In the genomic region with DNA sequence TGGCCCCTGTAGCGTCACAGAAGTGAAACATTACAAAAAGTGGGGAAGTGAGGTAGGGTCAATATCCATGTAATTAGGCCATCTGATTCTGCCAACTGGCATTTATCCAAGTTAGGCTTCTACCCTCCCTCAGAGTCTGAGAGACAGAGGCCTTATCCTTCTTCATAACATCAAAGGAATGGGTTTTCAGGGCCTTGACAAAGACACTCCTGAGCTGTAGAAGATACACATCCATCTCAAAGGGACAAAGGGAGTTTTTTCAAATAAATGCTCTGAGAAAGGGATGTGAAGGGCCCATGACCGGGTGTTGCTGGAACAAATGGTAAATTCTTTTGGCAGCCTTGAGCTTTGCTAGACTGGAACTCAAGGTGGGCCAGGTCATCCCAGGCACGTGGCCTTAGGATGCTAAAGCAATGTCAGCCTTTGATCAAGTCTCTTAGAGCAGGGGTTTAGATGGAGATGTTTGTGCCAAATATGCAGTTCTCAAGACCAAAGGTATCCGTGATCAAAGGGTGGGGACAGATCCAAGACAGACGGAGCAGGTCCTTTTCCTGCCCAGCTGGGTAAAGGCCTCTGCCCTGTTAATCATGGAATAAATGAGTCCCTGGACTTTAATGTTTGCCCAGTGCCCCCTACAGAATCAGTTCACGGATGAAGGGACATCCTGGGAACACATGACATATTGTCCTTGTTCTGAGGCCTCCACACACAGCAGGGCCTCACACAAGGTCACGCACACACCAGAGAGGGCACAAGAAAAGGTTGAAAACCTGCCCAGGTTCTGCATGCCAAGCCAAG, we compare ENCODE assay signal across 28 cellular contexts.
"Had no signal": no experiment of that assay in that cellular context is flagged by ENCODE, and none has a peak within 500 bp of the region (broad histone marks: within the 10 kb centered on the region; RNA-seq: fewer than 3 reads in every experiment).

No MANE protein-coding gene starts in this region.

- H3K9me3 Mint-ChIP-seq: activated naive CD4-positive, alpha-beta T cell treated with anti-CD3 and anti-CD28 coated beads for 36 hours; activated naive CD8-positive, alpha-beta T cell treated with anti-CD3 and anti-CD28 coated beads for 36 hours; effector memory CD8-positive, alpha-beta T cell; naive thymus-derived CD4-positive, alpha-beta T cell; stimulated activated effector memory CD8-positive, alpha-beta T cell treated with anti-CD3 and anti-CD28 coated beads, Interleukin-12 subunit alpha, Interleukin-12 subunit beta, amount 100 ng/mL, for 72 hours; stimulated activated naive CD8-positive, alpha-beta T cell treated with anti-CD3 and anti-CD28 coated beads, Interleukin-15, amount 100 ng/mL, for 72 hours had no signal

- H3K36me3 ChIP-seq: adrenal gland, colonic mucosa, heart left ventricle, left lung, suprapubic skin, tibial artery, WERI-Rb-1 had no signal

- H3K36me3 Mint-ChIP-seq: activated naive CD8-positive, alpha-beta T cell treated with anti-CD3 and anti-CD28 coated beads for 36 hours; stimulated activated effector memory CD8-positive, alpha-beta T cell treated with anti-CD3 and anti-CD28 coated beads, Interleukin-12 subunit alpha, Interleukin-12 subunit beta, amount 100 ng/mL, for 72 hours had no signal

- H3K4me1 Mint-ChIP-seq: activated naive CD8-positive, alpha-beta T cell treated with anti-CD3 and anti-CD28 coated beads for 36 hours; naive thymus-derived CD4-positive, alpha-beta T cell; stimulated activated effector memory CD8-positive, alpha-beta T cell treated with anti-CD3 and anti-CD28 coated beads, Interleukin-12 subunit alpha, Interleukin-12 subunit beta, amount 100 ng/mL, for 72 hours; stimulated activated naive CD8-positive, alpha-beta T cell treated with anti-CD3 and anti-CD28 coated beads, Interleukin-15, amount 100 ng/mL, for 72 hours had no signal

- H3K9me3 ChIP-seq: adrenal gland, body of pancreas, colonic mucosa, heart left ventricle, left lung, suprapubic skin, tibial artery had no signal

- H3K27ac ChIP-seq: adrenal gland, body of pancreas, colonic mucosa, heart left ventricle, left lung, skin epidermis, suprapubic skin, tibial artery, WERI-Rb-1 had no signal

- DNase-seq: activated CD4-positive, alpha-beta T cell treated with anti-CD3 and anti-CD28 coated beads for 48 hours; activated CD4-positive, alpha-beta T cell treated with anti-CD3 and anti-CD28 coated beads, Interleukin-2, amount 50 U/mL, for 48 hours; activated CD8-positive, alpha-beta memory T cell treated with anti-CD3 and anti-CD28 coated beads for 24 hours; activated effector memory CD4-positive, alpha-beta T cell treated with Interleukin-2 at 50 U/mL for 16 hours; activated naive CD4-positive, alpha-beta T cell treated with anti-CD3 and anti-CD28 coated beads for 36 hours; activated naive CD8-positive, alpha-beta T cell treated with anti-CD3 and anti-CD28 coated beads for 36 hours; adrenal gland; aorta; body of pancreas; cerebellar nuclear complex; effector memory CD8-positive, alpha-beta T cell; foreskin fibroblast; heart left ventricle; hypothalamus; left lung; naive thymus-derived CD4-positive, alpha-beta T cell; posterior cingulate gyrus; stimulated activated CD4-positive, alpha-beta T cell treated with anti-CD3 and anti-CD28 coated beads, Interleukin-4, amount 100 ng/mL, for 24 hours; stimulated activated naive CD8-positive, alpha-beta T cell treated with anti-CD3 and anti-CD28 coated beads, Interleukin-15, amount 100 ng/mL, for 72 hours; tibial artery; WERI-Rb-1 had no signal

- H3K4me3 Mint-ChIP-seq: activated naive CD4-positive, alpha-beta T cell treated with anti-CD3 and anti-CD28 coated beads for 36 hours; activated naive CD8-positive, alpha-beta T cell treated with anti-CD3 and anti-CD28 coated beads for 36 hours; effector memory CD8-positive, alpha-beta T cell; naive thymus-derived CD4-positive, alpha-beta T cell; stimulated activated effector memory CD8-positive, alpha-beta T cell treated with anti-CD3 and anti-CD28 coated beads, Interleukin-12 subunit alpha, Interleukin-12 subunit beta, amount 100 ng/mL, for 72 hours; stimulated activated naive CD8-positive, alpha-beta T cell treated with anti-CD3 and anti-CD28 coated beads, Interleukin-15, amount 100 ng/mL, for 72 hours had no signal

- FAIRE-seq: endothelial cell of umbilical vein, TTC549 had no signal

- H3K27ac Mint-ChIP-seq: activated naive CD4-positive, alpha-beta T cell treated with anti-CD3 and anti-CD28 coated beads for 36 hours; activated naive CD8-positive, alpha-beta T cell treated with anti-CD3 and anti-CD28 coated beads for 36 hours; effector memory CD8-positive, alpha-beta T cell; naive thymus-derived CD4-positive, alpha-beta T cell; stimulated activated effector memory CD8-positive, alpha-beta T cell treated with anti-CD3 and anti-CD28 coated beads, Interleukin-12 subunit alpha, Interleukin-12 subunit beta, amount 100 ng/mL, for 72 hours; stimulated activated naive CD8-positive, alpha-beta T cell treated with anti-CD3 and anti-CD28 coated beads, Interleukin-15, amount 100 ng/mL, for 72 hours had no signal

- H3K27me3 ChIP-seq: adrenal gland, body of pancreas, colonic mucosa, suprapubic skin, tibial artery had no signal

- H3K4me3 ChIP-seq: adrenal gland, body of pancreas, colonic mucosa, heart left ventricle, left lung, lung, skin epidermis, suprapubic skin, tibial artery had no signal

- H3K4me1 ChIP-seq: adrenal gland, body of pancreas, colonic mucosa, heart left ventricle, left lung, suprapubic skin, tibial artery had no signal

- H3K27me3 Mint-ChIP-seq: activated naive CD8-positive, alpha-beta T cell treated with anti-CD3 and anti-CD28 coated beads for 36 hours had no signal
